8 cellular contexts compared by ENCODE assay signal in genomic region chr9:121499427-121500164, GRCh38. TPM values are rescaled to one million over a fixed set of nuclear protein-coding genes. Genes with fewer than 3 reads are reported as not detected.
A peak's percentile ranks its signal among the peaks of the same experiment; 100 is the strongest.
DNase-seq lines count a peak whose midpoint lies in the region; ATAC-seq lines count a peak whose summit lies in the region.

Gene GGTA1 (minus strand): TSS chr9:121499844. CDS start chr9:121467922, 31,922 bp downstream.

- no peaks in the 10 kb centered on the region for H3K9me3 Mint-ChIP-seq in activated CD4-positive, alpha-beta memory T cell treated with anti-CD3 and anti-CD28 coated beads, Interleukin-2, amount 10 ng/mL, durations not matched to agents 7 days and 5 days
- peaks cover 1 to 7% (median 4%) of the 10 kb centered on the region in 7 donors for H3K9me3 Mint-ChIP-seq in naive B cell

- H3K36me3 Mint-ChIP-seq in activated CD4-positive, alpha-beta memory T cell treated with anti-CD3 and anti-CD28 coated beads, Interleukin-2, amount 10 ng/mL, durations not matched to agents 7 days and 5 days (ENCODE audit: low read depth), result no peaks in the 10 kb centered on the region
- peaks cover 13 to 21% of the 10 kb centered on the region in 2 donors for H3K36me3 Mint-ChIP-seq in naive B cell

- peak within 1 kb of the TSS; percentile 44 for H3K4me3 Mint-ChIP-seq in activated CD4-positive, alpha-beta memory T cell treated with anti-CD3 and anti-CD28 coated beads, Interleukin-2, amount 10 ng/mL, durations not matched to agents 7 days and 5 days
- H3K4me3 Mint-ChIP-seq in naive B cell, result peak within 1 kb of the TSS; percentile 84 to 95 (median 90)

- no peak within 1 kb of the TSS for H3K27ac Mint-ChIP-seq in activated CD4-positive, alpha-beta memory T cell treated with anti-CD3 and anti-CD28 coated beads, Interleukin-2, amount 10 ng/mL, durations not matched to agents 7 days and 5 days
- H3K27ac Mint-ChIP-seq in naive B cell, result peak within 1 kb of the TSS in 3 of 6 donors; percentile 8 to 79 (median 34)

- in situ Hi-C loops in KBM-7 (cut with MboI; ENCODE audit: low pct_unique_long_range_greater_than_20kb, low sequenced_read_pairs), result no loop called here

- POLR2A ChIA-PET in activated CD4-positive, alpha-beta memory T cell treated with anti-CD3 and anti-CD28 coated beads, Interleukin-2, amount 10 ng/mL, durations not matched to agents 7 days and 5 days (lab: Charles Lee), result no interaction called here

- peaks cover 23% of the 10 kb centered on the region for H3K4me1 Mint-ChIP-seq in activated CD4-positive, alpha-beta memory T cell treated with anti-CD3 and anti-CD28 coated beads, Interleukin-2, amount 10 ng/mL, durations not matched to agents 7 days and 5 days
- peaks cover 28 to 39% (median 39%) of the 10 kb centered on the region in 3 donors for H3K4me1 Mint-ChIP-seq in naive B cell

- DNase-seq in Daoy (ENCODE audit: low read depth) (peak; percentile 63), KBM-7 (peak; percentile 58), fibroblast of the conjunctiva (ENCODE audit: low read depth) (peak; percentile 16), naive B cell (peak; percentile 12), mucosa of gallbladder (ENCODE audit: low spot score) (no peak)
- no peak for DNase-seq in activated CD4-positive, alpha-beta memory T cell treated with anti-CD3 and anti-CD28 coated beads, Interleukin-2, amount 10 ng/mL, durations not matched to agents 7 days and 5 days

- ATAC-seq in naive B cell (ENCODE audit: low read depth in 2 of 2) (peak; percentile 35 to 42), GM21447 (IDR thresholded peaks at IDR 0.05; ENCODE audit: unreplicated experiment) (no peak), HG03045 (IDR thresholded peaks at IDR 0.05; ENCODE audit: unreplicated experiment) (no peak)

- CTCF ChIA-PET in activated CD4-positive, alpha-beta memory T cell treated with anti-CD3 and anti-CD28 coated beads, Interleukin-2, amount 10 ng/mL, durations not matched to agents 7 days and 5 days (lab: Charles Lee), result interaction anchor here (0.9 to 1.7 kb wide), 3 partner anchors 10 to 180 kb away, joined by 3 to 11 read pairs (median 5); no protein-coding TSS in a partner anchor

- H3K27me3 Mint-ChIP-seq in activated CD4-positive, alpha-beta memory T cell treated with anti-CD3 and anti-CD28 coated beads, Interleukin-2, amount 10 ng/mL, durations not matched to agents 7 days and 5 days, result peaks cover 53% of the 10 kb centered on the region
- H3K27me3 Mint-ChIP-seq in naive B cell, result peaks cover 36 to 50% (median 40%) of the 10 kb centered on the region in 3 donors

RNA-seq across cellular contexts. Expression of gene GGTA1, which starts in this region (rescaled TPM):
- total RNA-seq in Daoy (2014; rRNA removed; shearing (Covaris generic)), result not detected in 2 replicates
- total RNA-seq in activated CD4-positive, alpha-beta memory T cell treated with anti-CD3 and anti-CD28 coated beads, Interleukin-2, amount 10 ng/mL, durations not matched to agents 7 days and 5 days, result not detected
- 1 to 10 TPM in 1 of 6 donors, under 1 TPM in 4, not detected in 1; 0.22 to 1.5 (median 0.64) TPM for polyA plus RNA-seq in naive B cell (ENCODE audit: low read depth in 6 of 6)
- 8.4 TPM for total RNA-seq in mucosa of gallbladder

Comparison
In these comparisons a context has a peak if more than half of its experiments do, and no peak if none do; other contexts are left out.
1. Peak in DNase-seq in Daoy; RNA of the gene not detected or under 1 TPM.
2. DNase-seq: peak in KBM-7 (single experiment), fibroblast of the conjunctiva (single experiment) and naive B cell (single experiment); none in activated CD4-positive, alpha-beta memory T cell treated with anti-CD3 and anti-CD28 coated beads, Interleukin-2, amount 10 ng/mL, durations not matched to agents 7 days and 5 days (single experiment) and mucosa of gallbladder (single experiment).
3. ATAC-seq: peak in naive B cell (2 of 2); none in GM21447 (single experiment) and HG03045 (single experiment).